In the genomic region with DNA sequence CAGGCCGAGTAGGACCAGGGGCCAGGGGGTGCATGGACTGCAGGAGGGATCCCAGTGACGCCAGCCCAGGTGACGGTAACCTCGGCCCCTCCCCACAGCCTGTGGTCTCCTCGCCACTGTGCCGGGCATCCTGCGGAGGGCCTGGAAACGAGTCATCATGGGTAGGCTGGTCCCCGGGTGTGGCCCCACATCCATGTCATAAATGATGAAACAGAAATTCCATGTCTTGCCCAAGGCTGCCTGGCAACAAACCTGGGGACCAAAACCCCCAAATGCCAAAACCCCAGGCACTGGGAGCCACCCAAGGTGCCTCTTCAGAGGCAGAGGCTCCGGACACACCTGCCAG, we compare ENCODE assay signal across 18 cellular contexts. TPM values are rescaled to one million over a fixed set of nuclear protein-coding genes. Genes with fewer than 3 reads are reported as not detected.
A peak's percentile ranks its signal among the peaks of the same experiment; 100 is the strongest.
DNase-seq lines count a peak whose midpoint lies in the region; ATAC-seq and TF ChIP-seq lines count a peak whose summit lies in the region.
"Had no signal": no experiment of that assay in that cellular context is flagged by ENCODE, and none has a peak within 500 bp of the region (broad histone marks: within the 10 kb centered on the region; RNA-seq: fewer than 3 reads in every experiment).

No MANE protein-coding gene starts in this region.

- no peaks in the 10 kb centered on the region for H3K4me1 ChIP-seq in HEK293 (ENCODE audit: control insufficient read depth, insufficient read depth, low read length)
- H3K4me1 ChIP-seq: left lung had no signal

- no peaks in the 10 kb centered on the region for H3K9me3 Mint-ChIP-seq in activated CD8-positive, alpha-beta T cell treated with anti-CD3 and anti-CD28 coated beads, Interleukin-2, amount 10 ng/mL, durations not matched to agents 7 days and 5 days (ENCODE audit: insufficient read depth)
- H3K9me3 Mint-ChIP-seq: activated naive CD4-positive, alpha-beta T cell treated with anti-CD3 and anti-CD28 coated beads for 36 hours; CD14-positive monocyte; GM23338; T-helper 1 cell treated with Interleukin-12 subunit alpha and Interleukin-12 subunit beta and Interleukin-4 antibody, amounts not matched to agents 30 μg/mL and 1 μg/mL, for 36 hours had no signal

- H3K4me1 Mint-ChIP-seq in activated CD8-positive, alpha-beta T cell treated with anti-CD3 and anti-CD28 coated beads, Interleukin-2, amount 10 ng/mL, durations not matched to agents 7 days and 5 days (ENCODE audit: low read depth): peaks cover 48% of the 10 kb centered on the region
- H3K4me1 Mint-ChIP-seq: GM23338 had no signal

- peaks cover 53% of the 10 kb centered on the region for H3K36me3 Mint-ChIP-seq in activated CD8-positive, alpha-beta T cell treated with anti-CD3 and anti-CD28 coated beads, Interleukin-2, amount 10 ng/mL, durations not matched to agents 7 days and 5 days (ENCODE audit: low read depth)

- H3K4me3 Mint-ChIP-seq in activated CD8-positive, alpha-beta T cell treated with anti-CD3 and anti-CD28 coated beads, Interleukin-2, amount 10 ng/mL, durations not matched to agents 7 days and 5 days: no peak overlapping the region
- H3K4me3 Mint-ChIP-seq: activated naive CD4-positive, alpha-beta T cell treated with anti-CD3 and anti-CD28 coated beads for 36 hours; CD14-positive monocyte; GM23338; T-helper 1 cell treated with Interleukin-12 subunit alpha and Interleukin-12 subunit beta and Interleukin-4 antibody, amounts not matched to agents 30 μg/mL and 1 μg/mL, for 36 hours had no signal

- POLR2A ChIA-PET in HEK293 (lab: Yijun Ruan, JAX): no interaction called here
- POLR2A ChIA-PET in activated CD8-positive, alpha-beta T cell treated with anti-CD3 and anti-CD28 coated beads, Interleukin-2, amount 10 ng/mL, durations not matched to agents 7 days and 5 days (lab: Charles Lee): interaction anchor here (0.8 to 3.1 kb wide), 4 partner anchors 9 to 36 kb away, joined by 3 to 32 read pairs (median 12); no protein-coding TSS in a partner anchor

- no peak for ATAC-seq in activated CD8-positive, alpha-beta T cell treated with anti-CD3 and anti-CD28 coated beads, Interleukin-2, amount 10 ng/mL, durations not matched to agents 7 days and 5 days
- ATAC-seq: left lung had no signal

- H3K27ac Mint-ChIP-seq in activated CD8-positive, alpha-beta T cell treated with anti-CD3 and anti-CD28 coated beads, Interleukin-2, amount 10 ng/mL, durations not matched to agents 7 days and 5 days: peak overlapping the region; percentile 99
- H3K27ac Mint-ChIP-seq: activated naive CD4-positive, alpha-beta T cell treated with anti-CD3 and anti-CD28 coated beads for 36 hours; GM23338 had no signal

- CTCF ChIA-PET in HEK293 (lab: Yijun Ruan, JAX): no interaction called here
- CTCF ChIA-PET in activated CD8-positive, alpha-beta T cell treated with anti-CD3 and anti-CD28 coated beads, Interleukin-2, amount 10 ng/mL, durations not matched to agents 7 days and 5 days (lab: Charles Lee): interaction anchor here (2.2 to 2.5 kb wide), 2 partner anchors 14 to 37 kb away, joined by 14 to 19 read pairs; no protein-coding TSS in a partner anchor

- DNase-seq in AG10803 (ENCODE audit: low read depth) (peak; percentile 26), fibroblast of pulmonary artery (ENCODE audit: low read depth) (peak; percentile 13), NCI-H510A treated with DMSO at 0.1 percent for 48 hours (lab: John Stamatoyannopoulos, UW) (no peak), NCI-H345 treated with DMSO at 0.1 percent for 48 hours (lab: John Stamatoyannopoulos, UW; ENCODE audit: unreplicated experiment) (no peak), DMS53 (lab: John Stamatoyannopoulos, UW) (no peak)
- DNase-seq in activated CD8-positive, alpha-beta T cell treated with anti-CD3 and anti-CD28 coated beads, Interleukin-2, amount 10 ng/mL, durations not matched to agents 7 days and 5 days: no peak
- DNase-seq: activated naive CD4-positive, alpha-beta T cell treated with anti-CD3 and anti-CD28 coated beads for 36 hours; left lung; NCI-H1694; NCI-H524; Peyer's patch had no signal

- H3K9me3 ChIP-seq in HEK293 (ENCODE audit: control insufficient read depth, insufficient read depth, low read depth, low read length): no peaks in the 10 kb centered on the region
- H3K9me3 ChIP-seq: left lung, Peyer's patch, upper lobe of left lung had no signal

- no peak overlapping the region for H3K27ac ChIP-seq in HEK293 (ENCODE audit: extremely low read depth, low read depth, low read length)
- H3K27ac ChIP-seq: hepatocyte, left lung, Peyer's patch, upper lobe of left lung had no signal

- H3K27me3 Mint-ChIP-seq in activated CD8-positive, alpha-beta T cell treated with anti-CD3 and anti-CD28 coated beads, Interleukin-2, amount 10 ng/mL, durations not matched to agents 7 days and 5 days (ENCODE audit: low read depth): no peaks in the 10 kb centered on the region

- TF ChIP-seq CTCF in AG10803 (conservative IDR thresholded peaks at IDR 0.05; ENCODE audit: low read length) (no peak), HEK293 (tag by site-specific recombination; IDR thresholded peaks at IDR 0.05) (no peak), fibroblast of pulmonary artery (IDR thresholded peaks at IDR 0.05; ENCODE audit: low read length, missing control alignments) (no peak)

- peaks cover 21 to 83% of the 10 kb centered on the region in 2 experiments; a peak in 2 of 3 replicates for H3K36me3 ChIP-seq in HEK293 (ENCODE audit: control insufficient read depth in 2 of 2, insufficient read depth in 1 of 2, low read length in 2 of 2)

- H3K4me3 ChIP-seq in AG10803 (ENCODE audit: low read length): no peak overlapping the region
- H3K4me3 ChIP-seq in HEK293 (ENCODE audit: low read depth, low read length): no peak overlapping the region
- no peak overlapping the region for H3K4me3 ChIP-seq in fibroblast of pulmonary artery (replicated peaks; ENCODE audit: low read depth, low read length)
- H3K4me3 ChIP-seq: GM23338, hepatocyte, left lung, Peyer's patch, upper lobe of left lung had no signal

TF ChIP-seq in HEK293, 187 proteins besides CTCF, POLR2A, EP300 and RAD21:
- no peak for TF ChIP-seq ZNF350 (tag by site-specific recombination; IDR thresholded peaks at IDR 0.05)
- TF ChIP-seq ZIC2 (tag by site-specific recombination; IDR thresholded peaks at IDR 0.05): peak; percentile 41; the same call in 1 of the 2 replicates

RNA-seq across cellular contexts. Expression of a gene that starts 20.9 kb away (rescaled TPM):
- 100 to 1,000 TPM; 218 to 234 TPM for total RNA-seq in activated CD8-positive, alpha-beta T cell treated with anti-CD3 and anti-CD28 coated beads, Interleukin-2, amount 10 ng/mL, durations not matched to agents 7 days and 5 days

RNA-seq across cellular contexts. Expression of a gene that starts 36.3 kb away (rescaled TPM):
- total RNA-seq in activated CD8-positive, alpha-beta T cell treated with anti-CD3 and anti-CD28 coated beads, Interleukin-2, amount 10 ng/mL, durations not matched to agents 7 days and 5 days: 10 to 100 TPM; 59.1 to 63.1 TPM

RNA-seq across cellular contexts. Expression of a gene that starts 50.4 kb away (rescaled TPM):
- under 1 TPM; 0.16 to 0.18 TPM for total RNA-seq in activated CD8-positive, alpha-beta T cell treated with anti-CD3 and anti-CD28 coated beads, Interleukin-2, amount 10 ng/mL, durations not matched to agents 7 days and 5 days
- total RNA-seq: activated naive CD4-positive, alpha-beta T cell treated with anti-CD3 and anti-CD28 coated beads for 36 hours; cardiac septum; GM23338; left lung had no signal

Comparison
In these comparisons a context has a peak if more than half of its experiments do, and no peak if none do; other contexts are left out.
1. DNase-seq: peak in AG10803 (single experiment) and fibroblast of pulmonary artery (single experiment); none in activated CD8-positive, alpha-beta T cell treated with anti-CD3 and anti-CD28 coated beads, Interleukin-2, amount 10 ng/mL, durations not matched to agents 7 days and 5 days (single experiment), NCI-H510A treated with DMSO at 0.1 percent for 48 hours (single experiment), NCI-H345 treated with DMSO at 0.1 percent for 48 hours (single experiment) and DMS53 (single experiment).